In the genomic region with DNA sequence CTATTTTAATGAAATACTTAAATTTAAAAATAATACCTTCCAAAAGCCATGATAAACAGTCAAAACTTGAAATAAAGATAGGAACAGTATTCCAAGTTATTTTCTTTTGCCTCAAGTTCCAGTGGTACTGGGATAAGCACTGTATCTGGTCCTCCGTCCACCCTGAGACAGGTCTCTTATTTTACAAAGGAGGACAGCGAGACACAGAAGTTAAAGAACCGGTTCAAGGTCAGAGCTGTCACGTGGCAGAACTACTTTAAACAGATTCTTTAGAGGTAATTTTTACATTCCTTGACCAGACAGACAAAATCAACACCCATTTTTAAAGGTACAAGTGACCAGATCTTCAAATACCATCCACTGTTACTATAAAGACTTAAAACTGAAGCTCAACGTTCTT, we compare ENCODE assay signal across 20 cellular contexts. TPM values are rescaled to one million over a fixed set of nuclear protein-coding genes. Genes with fewer than 3 reads are reported as not detected.
DNase-seq lines count a peak whose midpoint lies in the region; ATAC-seq, FAIRE-seq and TF ChIP-seq lines count a peak whose summit lies in the region.
"Had no signal": no experiment of that assay in that cellular context is flagged by ENCODE, and none has a peak within 500 bp of the region (broad histone marks: within the 10 kb centered on the region; RNA-seq: fewer than 3 reads in every experiment).

No MANE protein-coding gene starts in this region.

- peak overlapping the region; percentile 16 for H3K27ac ChIP-seq in keratinocyte (ENCODE audit: control insufficient read depth, insufficient read depth, low read length)
- H3K27ac ChIP-seq: 22Rv1, A549, C4-2B had no signal

- no peak overlapping the region for H3K4me3 ChIP-seq in keratinocyte (ENCODE audit: control insufficient read depth in 2 of 3, extremely low read depth in 1 of 3, insufficient read depth in 2 of 3, low read depth in 1 of 3, low read length in 3 of 3)
- H3K4me3 ChIP-seq: A549 had no signal

- no peak for FAIRE-seq in keratinocyte (lab: Jason Lieb, UNC)
- FAIRE-seq: A549, H1, HTR-8/SVneo had no signal

- H3K79me2 ChIP-seq in keratinocyte (ENCODE audit: control insufficient read depth, insufficient read depth, low read length), result peaks cover 22% of the 10 kb centered on the region

- H3K36me3 ChIP-seq in keratinocyte (ENCODE audit: control insufficient read depth in 2 of 2, extremely low read depth in 1 of 2, insufficient read depth in 2 of 2, low read length in 2 of 2), result no peaks in the 10 kb centered on the region

- no peaks in the 10 kb centered on the region for H3K27me3 Mint-ChIP-seq in activated naive CD4-positive, alpha-beta T cell treated with anti-CD3 and anti-CD28 coated beads, Interleukin-2, amount 50 U/mL, for 24 hours
- no peaks in the 10 kb centered on the region for H3K27me3 Mint-ChIP-seq in naive thymus-derived CD8-positive, alpha-beta T cell
- no peaks in the 10 kb centered on the region for H3K27me3 Mint-ChIP-seq in type B pancreatic cell
- no peaks in the 10 kb centered on the region for H3K27me3 Mint-ChIP-seq in activated CD8-positive, alpha-beta T cell treated with anti-CD3 and anti-CD28 coated beads for 36 hours
- H3K27me3 Mint-ChIP-seq: CD4-positive, alpha-beta memory T cell had no signal

- no peak overlapping the region for H3K9ac ChIP-seq in keratinocyte (ENCODE audit: control insufficient read depth, extremely low read depth, insufficient read depth, low read length)

- no peak overlapping the region for H3K4me2 ChIP-seq in keratinocyte (ENCODE audit: control insufficient read depth, extremely low read depth, insufficient read depth, low read depth, low read length)
- H3K4me2 ChIP-seq: A549 had no signal

- H3K4me1 Mint-ChIP-seq in activated naive CD4-positive, alpha-beta T cell treated with anti-CD3 and anti-CD28 coated beads, Interleukin-2, amount 50 U/mL, for 24 hours, result peaks cover 85% of the 10 kb centered on the region
- H3K4me1 Mint-ChIP-seq in naive thymus-derived CD8-positive, alpha-beta T cell, result peaks cover 28 to 74% (median 65%) of the 10 kb centered on the region in 4 donors
- H3K4me1 Mint-ChIP-seq in type B pancreatic cell (ENCODE audit: unreplicated experiment), result peaks cover 21% of the 10 kb centered on the region
- peaks cover 78% of the 10 kb centered on the region for H3K4me1 Mint-ChIP-seq in activated CD8-positive, alpha-beta T cell treated with anti-CD3 and anti-CD28 coated beads for 36 hours (ENCODE audit: low read depth)

- H3K27me3 ChIP-seq in keratinocyte (ENCODE audit: control insufficient read depth, extremely low read depth, insufficient read depth, low read length), result no peaks in the 10 kb centered on the region

- no peak for ATAC-seq in naive thymus-derived CD8-positive, alpha-beta T cell
- ATAC-seq in activated CD8-positive, alpha-beta T cell treated with anti-CD3 and anti-CD28 coated beads for 36 hours, result no peak
- no peak for ATAC-seq in HG02981 (IDR thresholded peaks at IDR 0.05; ENCODE audit: unreplicated experiment)
- ATAC-seq: A549 had no signal

- no peak for TF ChIP-seq CTCF in keratinocyte (optimal IDR thresholded peaks at IDR 0.05 in 1 of 3, IDR thresholded peaks at IDR 0.05 in 1 of 3, conservative IDR thresholded peaks at IDR 0.05 in 1 of 3; ENCODE audit: extremely low read depth in 1 of 3, insufficient read depth in 2 of 3, low read length in 3 of 3)
- no peak for TF ChIP-seq CTCF in type B pancreatic cell (conservative IDR thresholded peaks at IDR 0.05)
- TF ChIP-seq CTCF in activated CD8-positive, alpha-beta T cell treated with anti-CD3 and anti-CD28 coated beads for 36 hours (IDR thresholded peaks at IDR 0.05), result no peak

- intact Hi-C loops in activated CD8-positive, alpha-beta T cell treated with anti-CD3 and anti-CD28 coated beads for 36 hours (cut with micrococcal nuclease), result loop anchor here (5.0 kb wide), 1 partner anchor 39 kb away; no protein-coding TSS in a partner anchor

- H3K27ac Mint-ChIP-seq in activated naive CD4-positive, alpha-beta T cell treated with anti-CD3 and anti-CD28 coated beads, Interleukin-2, amount 50 U/mL, for 24 hours, result peak overlapping the region; percentile 70
- H3K27ac Mint-ChIP-seq in naive thymus-derived CD8-positive, alpha-beta T cell, result peak overlapping the region in 8 of 10 donors; percentile 38 to 83 (median 67)
- H3K27ac Mint-ChIP-seq in type B pancreatic cell, result peak overlapping the region; percentile 71
- no peak overlapping the region for H3K27ac Mint-ChIP-seq in activated CD8-positive, alpha-beta T cell treated with anti-CD3 and anti-CD28 coated beads for 36 hours
- H3K27ac Mint-ChIP-seq: H9 had no signal

- CTCF ChIA-PET in activated CD8-positive, alpha-beta T cell treated with anti-CD3 and anti-CD28 coated beads for 36 hours (lab: Charles Lee), result interaction anchor here (1.2 kb wide), 1 partner anchor 40 kb away, joined by 3 read pairs; no protein-coding TSS in a partner anchor

- H3K36me3 Mint-ChIP-seq in activated naive CD4-positive, alpha-beta T cell treated with anti-CD3 and anti-CD28 coated beads, Interleukin-2, amount 50 U/mL, for 24 hours, result peaks cover 3% of the 10 kb centered on the region
- peaks cover 0 to 6% (median 2%) of the 10 kb centered on the region in 3 donors for H3K36me3 Mint-ChIP-seq in naive thymus-derived CD8-positive, alpha-beta T cell
- H3K36me3 Mint-ChIP-seq in type B pancreatic cell, result no peaks in the 10 kb centered on the region
- peaks cover 5% of the 10 kb centered on the region for H3K36me3 Mint-ChIP-seq in activated CD8-positive, alpha-beta T cell treated with anti-CD3 and anti-CD28 coated beads for 36 hours (ENCODE audit: low read depth)

- H3K9me3 Mint-ChIP-seq in activated naive CD4-positive, alpha-beta T cell treated with anti-CD3 and anti-CD28 coated beads, Interleukin-2, amount 50 U/mL, for 24 hours, result no peaks in the 10 kb centered on the region
- H3K9me3 Mint-ChIP-seq in naive thymus-derived CD8-positive, alpha-beta T cell, result no peaks in the 10 kb centered on the region
- H3K9me3 Mint-ChIP-seq in type B pancreatic cell, result no peaks in the 10 kb centered on the region
- H3K9me3 Mint-ChIP-seq in activated CD8-positive, alpha-beta T cell treated with anti-CD3 and anti-CD28 coated beads for 36 hours, result no peaks in the 10 kb centered on the region
- H3K9me3 Mint-ChIP-seq: CD4-positive, alpha-beta memory T cell; H9 had no signal

- no peak for DNase-seq in activated naive CD4-positive, alpha-beta T cell treated with anti-CD3 and anti-CD28 coated beads, Interleukin-2, amount 50 U/mL, for 16 hours
- DNase-seq in keratinocyte (ENCODE audit: low read depth, low spot score), result no peak
- no peak for DNase-seq in naive thymus-derived CD8-positive, alpha-beta T cell
- DNase-seq in type B pancreatic cell (ENCODE audit: extremely low spot score, unreplicated experiment), result no peak
- DNase-seq in activated CD4-positive, alpha-beta T cell treated with anti-CD3 and anti-CD28 coated beads for 1 hour, result no peak
- DNase-seq in activated CD8-positive, alpha-beta T cell treated with anti-CD3 and anti-CD28 coated beads for 36 hours, result no peak
- DNase-seq: AML-193; Calu3; CD4-positive, alpha-beta memory T cell; DMS79 treated with DMSO at 0.1 percent for 48 hours; GF-D8; H9; IMR-90 had no signal

- no peaks in the 10 kb centered on the region for H4K20me1 ChIP-seq in keratinocyte (ENCODE audit: control insufficient read depth, extremely low read depth, insufficient read depth, low read length)

- H3K4me3 Mint-ChIP-seq in activated naive CD4-positive, alpha-beta T cell treated with anti-CD3 and anti-CD28 coated beads, Interleukin-2, amount 50 U/mL, for 24 hours, result no peak overlapping the region
- H3K4me3 Mint-ChIP-seq in naive thymus-derived CD8-positive, alpha-beta T cell, result no peak overlapping the region
- H3K4me3 Mint-ChIP-seq in type B pancreatic cell, result peak overlapping the region; percentile 73
- no peak overlapping the region for H3K4me3 Mint-ChIP-seq in activated CD8-positive, alpha-beta T cell treated with anti-CD3 and anti-CD28 coated beads for 36 hours
- H3K4me3 Mint-ChIP-seq: H9 had no signal

- H2AFZ ChIP-seq in keratinocyte (ENCODE audit: control insufficient read depth, low read length), result no peak overlapping the region

- no peaks in the 10 kb centered on the region for H3K9me3 ChIP-seq in keratinocyte (ENCODE audit: control insufficient read depth, low read depth, low read length)
- H3K9me3 ChIP-seq: A549 had no signal

- POLR2A ChIA-PET in naive thymus-derived CD8-positive, alpha-beta T cell (lab: Charles Lee), result interaction anchor here (0.6 to 1.2 kb wide), 4 partner anchors 12 to 250 kb away, joined by 3 read pairs; no protein-coding TSS in a partner anchor
- POLR2A ChIA-PET in activated CD8-positive, alpha-beta T cell treated with anti-CD3 and anti-CD28 coated beads for 36 hours (lab: Charles Lee), result interaction anchor here (1.2 to 1.6 kb wide), 2 partner anchors 10 to 56 kb away, joined by 3 read pairs; no protein-coding TSS in a partner anchor

- dilution Hi-C loops in keratinocyte (cut with MboI; ENCODE audit: extremely low pct_ligation_motif_present, low sequenced_read_pairs), result no loop called here

- no peaks in the 10 kb centered on the region for H3K9me1 ChIP-seq in keratinocyte (ENCODE audit: control insufficient read depth, extremely low read depth, insufficient read depth, low read length)

- H3K4me1 ChIP-seq in keratinocyte (ENCODE audit: control insufficient read depth, extremely low read depth, insufficient read depth, low read length), result peaks cover 41% of the 10 kb centered on the region

RNA-seq across cellular contexts. Expression of a gene that starts 10.4 kb away (rescaled TPM):
- polyA plus RNA-seq in keratinocyte, result 66.2 to 128 TPM (median 110 TPM) in 3 replicates
- polyA plus RNA-seq in keratinocyte (2011; ENCODE audit: low read depth), result 42.7 TPM
- 66.1 and 85.6 TPM in 2 replicates for polyA plus RNA-seq in keratinocyte (2011; cell fraction: cytosol; rRNA removed)
- polyA plus RNA-seq in keratinocyte (2011; cell fraction: nucleus; rRNA removed), result 150 and 155 TPM in 2 replicates
- 52.6 and 125 TPM in 2 replicates for polyA plus RNA-seq in keratinocyte (2012; ENCODE audit: low replicate concordance)
- polyA minus RNA-seq in keratinocyte, result 106 to 225 TPM (median 165 TPM) in 3 replicates
- polyA minus RNA-seq in keratinocyte (2011; cell fraction: cytosol; rRNA and poly(A)+ RNA removed), result 85.4 TPM
- 209 and 348 TPM in 2 replicates for polyA minus RNA-seq in keratinocyte (2011; cell fraction: nucleus; rRNA and poly(A)+ RNA removed)
- total RNA-seq in naive thymus-derived CD8-positive, alpha-beta T cell, result 100 to 1,000 TPM; 201 to 211 TPM
- 10 to 100 TPM in 2 of 3 donors, 1 to 10 TPM in 1; 6.6 to 36.8 (median 21.0) TPM for polyA plus RNA-seq in naive thymus-derived CD8-positive, alpha-beta T cell
- total RNA-seq in type B pancreatic cell (ENCODE audit: low replicate concordance), result 46.2 and 122 TPM in 2 replicates
- total RNA-seq in activated CD8-positive, alpha-beta T cell treated with anti-CD3 and anti-CD28 coated beads for 36 hours, result 10 to 100 TPM; 33.4 to 36.9 TPM
